17 cellular contexts compared by ENCODE assay signal in genomic region chr16:71337631-71338030, GRCh38. TPM values are rescaled to one million over a fixed set of nuclear protein-coding genes. Genes with fewer than 3 reads are reported as not detected.
"Had no signal": no experiment of that assay in that cellular context is flagged by ENCODE, and none has a peak within 500 bp of the region (broad histone marks: within the 10 kb centered on the region; RNA-seq: fewer than 3 reads in every experiment).

No MANE protein-coding gene starts in this region.

- H3K9me3 ChIP-seq: body of pancreas, gastrocnemius medialis, left lung, thyroid gland had no signal

- DNase-seq: activated CD4-positive, alpha-beta T cell treated with anti-CD3 and anti-CD28 coated beads, Interleukin-2, amount 10 ng/mL, durations not matched to agents 24 days and 14 days; activated CD8-positive, alpha-beta T cell treated with anti-CD3 and anti-CD28 coated beads for 36 hours; activated naive CD4-positive, alpha-beta T cell treated with anti-CD3 and anti-CD28 coated beads for 36 hours; activated T-cell treated with anti-CD3 and anti-CD28 coated beads, Interleukin-2, amount 50 U/mL, for 1 hour; body of pancreas; central memory CD4-positive, alpha-beta T cell; endodermal cell; erythroblast; gastrocnemius medialis; left lung; nephron progenitor cell; nucleus accumbens; stimulated activated CD4-positive, alpha-beta T cell treated with anti-CD3 and anti-CD28 coated beads, Interleukin-2, amount 100 ng/mL, for 24 hours; stimulated activated naive CD4-positive, alpha-beta T cell treated with Interleukin-2 at 50 U/mL for 16 hours; T-helper 9 cell; thyroid gland had no signal

- ATAC-seq: activated CD8-positive, alpha-beta T cell treated with anti-CD3 and anti-CD28 coated beads for 36 hours; body of pancreas; gastrocnemius medialis; left lung had no signal

- H3K27ac ChIP-seq: body of pancreas, gastrocnemius medialis, left lung, thyroid gland had no signal

- H3K27me3 ChIP-seq: body of pancreas, thyroid gland had no signal

- H3K4me1 ChIP-seq: body of pancreas, gastrocnemius medialis, left lung, thyroid gland had no signal

- H3K36me3 ChIP-seq: gastrocnemius medialis, left lung, thyroid gland had no signal

- H3K4me3 ChIP-seq: body of pancreas, gastrocnemius medialis, left lung, thyroid gland had no signal

RNA-seq across cellular contexts. Expression of gene CALB2, which starts 20.9 kb away (rescaled TPM):
- total RNA-seq: activated CD4-positive, alpha-beta T cell treated with anti-CD3 and anti-CD28 coated beads, Interleukin-2, amount 10 ng/mL, durations not matched to agents 24 days and 14 days; activated CD8-positive, alpha-beta T cell treated with anti-CD3 and anti-CD28 coated beads for 36 hours; activated naive CD4-positive, alpha-beta T cell treated with anti-CD3 and anti-CD28 coated beads for 36 hours; activated T-helper 2 cell treated with anti-CD3 and anti-CD28 coated beads, Interferon-gamma antibody, Interleukin-2, Interleukin-4, amounts not matched to agents 10 μg/mL and 5 μg/mL and 100 μg/mL, durations not matched to agents 14 hours and 24 hours and 36 hours had no signal
